In genomic region chr18:55404811-55405654, GRCh38 we compare ENCODE assay signal across 9 cellular contexts.
DNase-seq lines count a peak whose midpoint lies in the region; ATAC-seq and TF ChIP-seq lines count a peak whose summit lies in the region.
"Had no signal": no experiment of that assay in that cellular context is flagged by ENCODE, and none has a peak within 500 bp of the region (broad histone marks: within the 10 kb centered on the region; RNA-seq: fewer than 3 reads in every experiment).

No MANE protein-coding gene starts in this region.

- no peaks in the 10 kb centered on the region for H3K36me3 ChIP-seq in cardiac muscle cell
- no peaks in the 10 kb centered on the region for H3K36me3 ChIP-seq in effector memory CD4-positive, alpha-beta T cell (ENCODE audit: control insufficient read depth, insufficient read depth, low read length)

- H3K4me1 Mint-ChIP-seq in nephron progenitor cell = peaks cover 78% of the 10 kb centered on the region

- H3K9me3 ChIP-seq in cardiac muscle cell (ENCODE audit: low read depth) = no peaks in the 10 kb centered on the region
- no peaks in the 10 kb centered on the region for H3K9me3 ChIP-seq in effector memory CD4-positive, alpha-beta T cell (ENCODE audit: control insufficient read depth, low read length)

- H3K4me3 ChIP-seq in cardiac muscle cell (no peak overlapping the region), coronary artery (peak overlapping the region; percentile 53)
- H3K4me3 ChIP-seq in effector memory CD4-positive, alpha-beta T cell (ENCODE audit: insufficient read depth, low read depth, low read length, poor library complexity, severe bottlenecking) = no peak overlapping the region

- ATAC-seq in stimulated activated naive CD8-positive, alpha-beta T cell treated with anti-CD3 and anti-CD28 coated beads, Interleukin-15, Interleukin-2, amounts not matched to agents 100 U/mL and 50 U/mL, for 24 hours = no peak

- DNase-seq in cardiac muscle cell (ENCODE audit: low read depth in 1 of 2, low spot score in 1 of 2) = peak in 1 of 2 donors; percentile 84
- no peak for DNase-seq in cardiac septum (ENCODE audit: low spot score)
- no peak for DNase-seq in coronary artery (ENCODE audit: low spot score)
- DNase-seq in nephron progenitor cell = no peak
- no peak for DNase-seq in NAMALWA (ENCODE audit: low spot score)
- DNase-seq in effector memory CD4-positive, alpha-beta T cell = no peak
- no peak for DNase-seq in activated CD8-positive, alpha-beta memory T cell treated with anti-CD3 and anti-CD28 coated beads, Interleukin-2, amount 50 U/mL, for 4 hours
- no peak for DNase-seq in stimulated activated naive CD8-positive, alpha-beta T cell treated with anti-CD3 and anti-CD28 coated beads, Interleukin-15, Interleukin-2, amounts not matched to agents 100 U/mL and 50 U/mL, for 24 hours
- DNase-seq: activated gamma-delta T cell had no signal

- peaks cover 16% of the 10 kb centered on the region for H3K36me3 Mint-ChIP-seq in nephron progenitor cell (ENCODE audit: low read depth)

- H3K4me1 ChIP-seq in cardiac muscle cell (ENCODE audit: low read depth) = peaks cover 38% of the 10 kb centered on the region
- no peaks in the 10 kb centered on the region for H3K4me1 ChIP-seq in effector memory CD4-positive, alpha-beta T cell (ENCODE audit: control insufficient read depth, insufficient read depth, low read length, poor library complexity, severe bottlenecking)

- no peaks in the 10 kb centered on the region for H3K27me3 ChIP-seq in cardiac muscle cell
- H3K27me3 ChIP-seq in effector memory CD4-positive, alpha-beta T cell (replicated peaks; ENCODE audit: control insufficient read depth, insufficient read depth, low read length, poor library complexity, severe bottlenecking) = no peaks in the 10 kb centered on the region

- H3K27ac Mint-ChIP-seq in nephron progenitor cell = peak overlapping the region; percentile 12

- no peak for TF ChIP-seq CTCF in cardiac muscle cell (IDR thresholded peaks at IDR 0.05; ENCODE audit: low read depth, low read length)
- no peak for TF ChIP-seq CTCF in coronary artery (IDR thresholded peaks at IDR 0.05)
- no peak for TF ChIP-seq CTCF in nephron progenitor cell (IDR thresholded peaks at IDR 0.05)

- intact Hi-C loops in cardiac septum (cut with DNase I) = loop anchor here (5.0 kb wide), 3 partner anchors 83 to 182 kb away; partner anchors contain the start of gene TCF4

- no peaks in the 10 kb centered on the region for H3K27me3 Mint-ChIP-seq in nephron progenitor cell (ENCODE audit: low read depth, poor library complexity)

- no peaks in the 10 kb centered on the region for H3K9me3 Mint-ChIP-seq in nephron progenitor cell

- H3K27ac ChIP-seq in cardiac muscle cell = peak overlapping the region; percentile 37
- peak overlapping the region; percentile 86 for H3K27ac ChIP-seq in coronary artery
- H3K27ac ChIP-seq in effector memory CD4-positive, alpha-beta T cell (ENCODE audit: insufficient read depth, low read length, poor library complexity, severe bottlenecking) = no peak overlapping the region

- H3K4me3 Mint-ChIP-seq in nephron progenitor cell = peak overlapping the region; percentile 56
